ENCODE assay signal across 8 cellular contexts in the genomic region with DNA sequence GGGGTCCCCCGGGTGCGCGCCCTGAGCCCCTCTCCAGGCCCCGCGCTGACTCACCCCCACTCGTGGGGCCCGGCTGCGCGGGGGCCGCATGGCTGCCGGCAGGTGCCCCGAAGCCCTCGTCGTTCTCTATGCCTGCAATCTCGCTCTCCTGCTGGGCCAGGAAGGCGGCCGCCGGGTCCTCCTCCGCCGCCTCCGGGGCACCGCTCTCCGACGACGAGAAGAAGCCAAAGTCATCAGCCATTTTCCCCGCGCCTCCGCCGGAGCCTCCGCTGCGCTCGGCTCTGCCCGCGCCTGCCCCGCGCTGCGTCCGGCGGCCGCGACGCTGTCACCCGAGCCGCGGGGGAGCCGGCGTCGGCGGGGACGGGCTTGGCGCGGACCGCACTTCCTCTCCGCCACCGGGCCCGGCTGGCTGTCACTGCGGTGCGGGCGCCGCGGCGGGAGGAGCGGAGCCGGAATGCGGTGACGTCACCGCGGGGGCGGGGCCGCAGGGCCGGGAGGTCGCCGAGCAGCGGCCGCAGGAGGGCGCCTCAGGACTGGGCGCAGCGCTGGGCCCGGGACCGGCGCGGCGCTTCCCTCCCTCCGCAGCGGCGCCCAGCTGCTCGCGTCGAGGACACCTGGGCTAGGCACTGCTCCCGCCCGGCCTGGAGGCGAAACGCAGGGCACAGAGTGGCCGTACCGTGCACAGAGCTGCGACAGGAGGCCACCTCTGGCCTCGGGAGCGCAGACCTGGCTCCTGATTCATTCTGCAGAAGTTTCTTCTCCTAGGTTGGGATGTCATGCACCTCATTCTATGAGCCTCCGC. TPM values are rescaled to one million over a fixed set of nuclear protein-coding genes. Genes with fewer than 3 reads are reported as not detected.
DNase-seq lines count a peak whose midpoint lies in the region; ATAC-seq and TF ChIP-seq lines count a peak whose summit lies in the region.

A gene with protein sequence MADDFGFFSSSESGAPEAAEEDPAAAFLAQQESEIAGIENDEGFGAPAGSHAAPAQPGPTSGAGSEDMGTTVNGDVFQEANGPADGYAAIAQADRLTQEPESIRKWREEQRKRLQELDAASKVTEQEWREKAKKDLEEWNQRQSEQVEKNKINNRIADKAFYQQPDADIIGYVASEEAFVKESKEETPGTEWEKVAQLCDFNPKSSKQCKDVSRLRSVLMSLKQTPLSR (minus strand): TSS at position 417 of the 802 bp plus-strand sequence. CDS start 176 bp downstream, at position 241.

- 0% methylated on average over 29 of the region's 99 CpGs for WGBS in right lobe of liver (ENCODE audit: insufficient coverage, low coverage, low lambda C conversion rate, missing lambda C conversion rate)

- H3K36me3 ChIP-seq in right lobe of liver, result no peaks in the 10 kb centered on the region

- no peaks in the 10 kb centered on the region for H3K27me3 Mint-ChIP-seq in activated CD4-positive, alpha-beta memory T cell treated with anti-CD3 and anti-CD28 coated beads for 36 hours

- peak; percentile 95 for ATAC-seq in HG03432 (IDR thresholded peaks at IDR 0.05; ENCODE audit: unreplicated experiment)
- ATAC-seq in right lobe of liver, result peak; percentile 95 to 99 (median 98)

- H3K4me3 Mint-ChIP-seq in activated CD4-positive, alpha-beta memory T cell treated with anti-CD3 and anti-CD28 coated beads for 36 hours, result peak within 1 kb of the TSS; percentile 77

- peak within 1 kb of the TSS; percentile 33 to 96 (median 88) for H3K27ac ChIP-seq in dorsolateral prefrontal cortex
- H3K27ac ChIP-seq in right lobe of liver, result peak within 1 kb of the TSS; percentile 84 to 88 (median 87)

- POLR2A ChIA-PET in activated CD4-positive, alpha-beta memory T cell treated with anti-CD3 and anti-CD28 coated beads for 36 hours (lab: Charles Lee), result interaction anchor here (0.8 to 1.7 kb wide), 7 partner anchors 28 to 127 kb away, joined by 3 to 8 read pairs (median 4); a partner anchor contains a TSS

- H3K27me3 ChIP-seq in dorsolateral prefrontal cortex, result no peaks in the 10 kb centered on the region
- H3K27me3 ChIP-seq in right lobe of liver, result no peaks in the 10 kb centered on the region

- H3K4me3 ChIP-seq in dorsolateral prefrontal cortex (peak within 1 kb of the TSS; percentile 55 to 100 (median 94)), right lobe of liver (peak within 1 kb of the TSS; percentile 81 to 95 (median 89))

- peak within 1 kb of the TSS; percentile 65 for H3K27ac Mint-ChIP-seq in activated CD4-positive, alpha-beta memory T cell treated with anti-CD3 and anti-CD28 coated beads for 36 hours

- H3K9me3 Mint-ChIP-seq in activated CD4-positive, alpha-beta memory T cell treated with anti-CD3 and anti-CD28 coated beads for 36 hours, result peaks cover 3% of the 10 kb centered on the region

- peaks cover 36% of the 10 kb centered on the region for H3K4me1 Mint-ChIP-seq in activated CD4-positive, alpha-beta memory T cell treated with anti-CD3 and anti-CD28 coated beads for 36 hours (ENCODE audit: low read depth)

- peaks cover 0 to 21% (median 2%) of the 10 kb centered on the region in 4 donors for H3K4me1 ChIP-seq in right lobe of liver

- CTCF ChIA-PET in activated CD4-positive, alpha-beta memory T cell treated with anti-CD3 and anti-CD28 coated beads for 36 hours (lab: Charles Lee), result interaction anchor here (0.6 to 4.2 kb wide), 30 partner anchors 10 to 687 kb away, joined by 3 to 49 read pairs (median 4); a partner anchor contains a TSS

- intact Hi-C loops in activated CD4-positive, alpha-beta memory T cell treated with anti-CD3 and anti-CD28 coated beads for 36 hours (cut with micrococcal nuclease), result loop anchor here (1.0 to 5.0 kb wide), 5 partner anchors 27 to 181 kb away; a partner anchor contains a TSS
- intact Hi-C loops in dorsolateral prefrontal cortex (cut with DNase I), result loop anchor here (1.0 to 10.0 kb wide), 7 partner anchors 31 to 231 kb away; a partner anchor contains a TSS
- intact Hi-C loops in right lobe of liver (cut with DNase I), result loop anchor here in 1 of 2 donors (10.0 kb wide), 1 partner anchor 238 kb away; no protein-coding TSS in a partner anchor

- H3K9me3 ChIP-seq in right lobe of liver, result no peaks in the 10 kb centered on the region

- peak; percentile 27 to 94 (median 74) for TF ChIP-seq CTCF in dorsolateral prefrontal cortex (IDR thresholded peaks at IDR 0.05 in 54 of 56, conservative IDR thresholded peaks at IDR 0.05 in 2 of 56; ENCODE audit: low read depth in 1 of 56, partially characterized antibody in 56 of 56)
- peak; percentile 75 to 96 (median 87) for TF ChIP-seq CTCF in right lobe of liver (IDR thresholded peaks at IDR 0.05)

- TF ChIP-seq POLR2A in GM19193 (IDR thresholded peaks at IDR 0.05; ENCODE audit: extremely low read depth, insufficient read depth, insufficient read length), result peak; percentile 68
- TF ChIP-seq POLR2A in right lobe of liver (IDR thresholded peaks at IDR 0.05), result peak; percentile 98

- DNase-seq in C1 segment of cervical spinal cord (lab: John Stamatoyannopoulos, UW), result peak; percentile 26 to 91 (median 78)
- peak; percentile 91 for DNase-seq in NCI-H748 (lab: John Stamatoyannopoulos, UW; ENCODE audit: unreplicated experiment)
- DNase-seq in activated CD4-positive, alpha-beta memory T cell treated with anti-CD3 and anti-CD28 coated beads for 36 hours, result peak; percentile 93
- peak; percentile 78 to 94 (median 88) for DNase-seq in dorsolateral prefrontal cortex
- peak; percentile 95 to 96 (median 95) for DNase-seq in right lobe of liver
- DNase-seq in stimulated activated CD4-positive, alpha-beta T cell treated with anti-CD3 and anti-CD28 coated beads, Interleukin-4, amount 100 ng/mL, for 4 hours, result peak; percentile 87 to 96

- H3K36me3 Mint-ChIP-seq in activated CD4-positive, alpha-beta memory T cell treated with anti-CD3 and anti-CD28 coated beads for 36 hours, result no peaks in the 10 kb centered on the region

RNA-seq across cellular contexts. Expression of the gene that starts here (rescaled TPM):
- total RNA-seq in activated CD4-positive, alpha-beta memory T cell treated with anti-CD3 and anti-CD28 coated beads for 36 hours, result 10 to 100 TPM; 51.5 to 57.0 TPM
- total RNA-seq in dorsolateral prefrontal cortex (100 to 1,000 TPM in 115 of 120 experiments, 10 to 100 TPM in 5; 66.4 to 198 (median 136) TPM), right lobe of liver (10 to 100 TPM; 28.6 to 73.0 (median 31.3) TPM)

Comparison
In these comparisons a context has a peak if more than half of its experiments do, and no peak if none do; other contexts are left out.
1. Peak in every context shown above with its lines: DNase-seq, ATAC-seq, H3K4me3 ChIP-seq and H3K27ac ChIP-seq.